ENCODE assay signal across 9 cellular contexts in the genomic region with DNA sequence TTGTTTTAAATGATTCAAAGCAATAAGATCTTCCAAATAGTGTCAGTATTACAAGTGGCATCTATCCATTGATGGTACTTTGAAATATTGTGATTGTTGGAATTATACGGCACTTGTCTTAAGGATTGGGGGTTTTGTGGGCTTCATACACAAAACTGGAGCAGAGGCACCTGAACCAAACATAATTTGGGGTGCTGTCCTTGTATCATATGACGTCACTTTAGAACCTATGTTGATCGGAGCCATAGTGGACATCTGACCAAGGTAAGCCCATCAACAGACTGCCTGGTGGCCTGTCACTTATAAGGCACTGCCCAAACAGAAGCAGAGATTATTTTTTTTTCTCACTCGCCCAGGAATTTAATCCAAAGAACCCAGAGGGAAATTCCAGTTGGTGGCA.
"Had no signal": no experiment of that assay in that cellular context is flagged by ENCODE, and none has a peak within 500 bp of the region (broad histone marks: within the 10 kb centered on the region; RNA-seq: fewer than 3 reads in every experiment).

No MANE protein-coding gene starts in this region.

- H3K27me3 Mint-ChIP-seq: IgD-negative memory B cell had no signal

- H3K9me3 Mint-ChIP-seq: HFFc6, IgD-negative memory B cell had no signal

- H3K27ac Mint-ChIP-seq: HFFc6 had no signal

- DNase-seq: GM23248, GOT3, H7, HFFc6, KBM-7 had no signal

- H3K27ac ChIP-seq: GM23248 had no signal

- FAIRE-seq: HTR-8/SVneo had no signal

- ATAC-seq: HCT116 had no signal

- H2AFZ ChIP-seq: GM23248 had no signal

- H3K9me3 ChIP-seq: HAP-1 had no signal

- H3K36me3 ChIP-seq: HAP-1 had no signal

- H3K9ac ChIP-seq: GM23248 had no signal

- H3K4me3 Mint-ChIP-seq: HFFc6 had no signal

- H3K36me3 Mint-ChIP-seq: IgD-negative memory B cell had no signal

- H3K4me3 ChIP-seq: GM23248, HAP-1 had no signal
